23 cellular contexts compared by ENCODE assay signal in the genomic region with DNA sequence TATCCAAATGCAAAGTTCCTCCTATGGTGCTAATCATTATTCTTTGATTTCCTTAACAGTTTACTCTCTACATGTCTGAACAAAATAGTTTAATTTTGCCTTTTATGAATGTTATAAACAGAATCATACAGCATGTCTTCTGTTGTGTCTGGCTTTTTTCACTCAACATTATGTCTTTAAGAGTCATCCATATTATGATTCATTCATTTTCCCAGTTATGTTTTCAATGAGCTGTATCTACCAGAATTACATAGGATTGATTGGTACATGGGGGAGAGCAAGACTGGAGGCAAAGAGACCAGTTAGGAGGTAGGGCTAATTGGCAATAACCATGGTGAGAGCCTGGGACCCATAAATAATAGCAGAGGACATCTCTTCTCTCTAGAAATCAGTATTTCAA. TPM values are rescaled to one million over a fixed set of nuclear protein-coding genes. Genes with fewer than 3 reads are reported as not detected.
DNase-seq lines count a peak whose midpoint lies in the region; ATAC-seq and TF ChIP-seq lines count a peak whose summit lies in the region.
"Had no signal": no experiment of that assay in that cellular context is flagged by ENCODE, and none has a peak within 500 bp of the region (broad histone marks: within the 10 kb centered on the region; RNA-seq: fewer than 3 reads in every experiment).

No MANE protein-coding gene starts in this region.

- no peak overlapping the region for H3K4me3 ChIP-seq in BLaER1 treated with 17β-estradiol and CSF1 and Interleukin-3, amounts not matched to agents 10 nM and 100 nM
- no peak overlapping the region for H3K4me3 ChIP-seq in naive thymus-derived CD4-positive, alpha-beta T cell (ENCODE audit: low read length)
- no peak overlapping the region for H3K4me3 ChIP-seq in stomach
- H3K4me3 ChIP-seq: mucosa of descending colon, suprapubic skin, vagina had no signal

- POLR2A ChIA-PET in naive thymus-derived CD4-positive, alpha-beta T cell (lab: Charles Lee) = no interaction called here

- peak overlapping the region in 2 of 11 experiments; percentile 32 to 59; a peak in 3 of 22 replicates for H3K9ac ChIP-seq in BLaER1 treated with 17β-estradiol and CSF1 and Interleukin-3, amounts not matched to agents 10 nM and 100 nM

- H3K4me1 Mint-ChIP-seq in chondrocyte (ENCODE audit: low read depth) (peaks cover 46% of the 10 kb centered on the region), natural killer cell (peaks cover 17 to 20% of the 10 kb centered on the region in 2 donors)
- peaks cover 0 to 12% (median 4%) of the 10 kb centered on the region in 7 donors for H3K4me1 Mint-ChIP-seq in naive thymus-derived CD4-positive, alpha-beta T cell
- H3K4me1 Mint-ChIP-seq: IgD-negative memory B cell had no signal

- peak overlapping the region in 6 of 11 experiments; percentile 30 to 90 (median 68); a peak in 11 of 22 replicates for H3K4me2 ChIP-seq in BLaER1 treated with 17β-estradiol and CSF1 and Interleukin-3, amounts not matched to agents 10 nM and 100 nM

- H3K36me3 Mint-ChIP-seq in chondrocyte (ENCODE audit: low read depth) (no peaks in the 10 kb centered on the region), natural killer cell (no peaks in the 10 kb centered on the region)
- peaks cover 0 to 6% (median 0%) of the 10 kb centered on the region in 5 donors for H3K36me3 Mint-ChIP-seq in naive thymus-derived CD4-positive, alpha-beta T cell

- H4K20me1 ChIP-seq in BLaER1 treated with 17β-estradiol and CSF1 and Interleukin-3, amounts not matched to agents 10 nM and 100 nM = no peaks in the 10 kb centered on the region

- no peaks in the 10 kb centered on the region for H3K36me3 ChIP-seq in BLaER1 treated with 17β-estradiol and CSF1 and Interleukin-3, amounts not matched to agents 10 nM and 100 nM
- H3K36me3 ChIP-seq in naive thymus-derived CD4-positive, alpha-beta T cell (ENCODE audit: control insufficient read depth in 2 of 3, insufficient read depth in 3 of 3, low read length in 3 of 3) = no peaks in the 10 kb centered on the region
- no peaks in the 10 kb centered on the region for H3K36me3 ChIP-seq in stomach
- H3K36me3 ChIP-seq: suprapubic skin, vagina had no signal

- peak overlapping the region; percentile 91 for H3K27ac Mint-ChIP-seq in chondrocyte (ENCODE audit: unreplicated experiment)
- peak overlapping the region in 1 of 9 donors; percentile 28 for H3K27ac Mint-ChIP-seq in naive thymus-derived CD4-positive, alpha-beta T cell
- H3K27ac Mint-ChIP-seq in natural killer cell = no peak overlapping the region
- H3K27ac Mint-ChIP-seq: activated CD4-positive, alpha-beta T cell treated with anti-CD3 and anti-CD28 coated beads, Interleukin-2, amount 10 ng/mL, durations not matched to agents 7 days and 5 days; CD4-positive, alpha-beta T cell; IgD-negative memory B cell; T-helper 1 cell treated with Interleukin-12 subunit alpha and Interleukin-12 subunit beta and Interleukin-4 antibody, amounts not matched to agents 30 μg/mL and 1 μg/mL, for 36 hours had no signal

- intact Hi-C loops in naive thymus-derived CD4-positive, alpha-beta T cell (cut with micrococcal nuclease) = no loop called here
- intact Hi-C loops in stomach (cut with DNase I; ENCODE audit: low total_unique reads) (no loop called here), natural killer cell (cut with micrococcal nuclease) (no loop called here)

- no peak overlapping the region for H3K4me3 Mint-ChIP-seq in chondrocyte (ENCODE audit: unreplicated experiment)
- no peak overlapping the region for H3K4me3 Mint-ChIP-seq in naive thymus-derived CD4-positive, alpha-beta T cell
- no peak overlapping the region for H3K4me3 Mint-ChIP-seq in natural killer cell
- H3K4me3 Mint-ChIP-seq: activated CD4-positive, alpha-beta T cell treated with anti-CD3 and anti-CD28 coated beads, Interleukin-2, amount 10 ng/mL, durations not matched to agents 7 days and 5 days; CD4-positive, alpha-beta T cell; IgD-negative memory B cell; T-helper 1 cell treated with Interleukin-12 subunit alpha and Interleukin-12 subunit beta and Interleukin-4 antibody, amounts not matched to agents 30 μg/mL and 1 μg/mL, for 36 hours had no signal

- H3K27me3 Mint-ChIP-seq in chondrocyte (ENCODE audit: low read depth) (no peaks in the 10 kb centered on the region), natural killer cell (ENCODE audit: low read depth in 2 of 2) (no peaks in the 10 kb centered on the region)
- H3K27me3 Mint-ChIP-seq in naive thymus-derived CD4-positive, alpha-beta T cell = peaks cover 0 to 5% (median 0%) of the 10 kb centered on the region in 5 donors
- H3K27me3 Mint-ChIP-seq: activated CD4-positive, alpha-beta T cell treated with anti-CD3 and anti-CD28 coated beads, Interleukin-2, amount 10 ng/mL, durations not matched to agents 7 days and 5 days; CD4-positive, alpha-beta T cell; IgD-negative memory B cell had no signal

- CTCF ChIA-PET in naive thymus-derived CD4-positive, alpha-beta T cell (lab: Charles Lee) = no interaction called here

- H3K9me3 Mint-ChIP-seq in chondrocyte (ENCODE audit: low read depth) (no peaks in the 10 kb centered on the region), natural killer cell (no peaks in the 10 kb centered on the region)
- peaks cover 0 to 7% (median 0%) of the 10 kb centered on the region in 11 donors for H3K9me3 Mint-ChIP-seq in naive thymus-derived CD4-positive, alpha-beta T cell
- H3K9me3 Mint-ChIP-seq: CD4-positive, alpha-beta T cell had no signal

- peak overlapping the region in 5 of 11 experiments; percentile 49 to 75 (median 63); a peak in 8 of 22 replicates for H3K27ac ChIP-seq in BLaER1 treated with 17β-estradiol and CSF1 and Interleukin-3, amounts not matched to agents 10 nM and 100 nM
- no peak overlapping the region for H3K27ac ChIP-seq in naive thymus-derived CD4-positive, alpha-beta T cell (ENCODE audit: low read depth, low read length)
- no peak overlapping the region for H3K27ac ChIP-seq in stomach
- H3K27ac ChIP-seq: suprapubic skin, vagina had no signal

- ATAC-seq in omental fat pad (ENCODE audit: low FRiP score) (peak; percentile 54), natural killer cell (no peak)
- no peak for ATAC-seq in naive thymus-derived CD4-positive, alpha-beta T cell
- ATAC-seq: left ventricle myocardium superior, mucosa of descending colon had no signal

- DNase-seq in NCI-H69 (lab: John Stamatoyannopoulos, UW) (peak; percentile 27), chondrocyte (ENCODE audit: low spot score) (no peak), omental fat pad (ENCODE audit: low spot score) (no peak), retina (no peak), stomach (no peak), natural killer cell (no peak)
- DNase-seq in naive thymus-derived CD4-positive, alpha-beta T cell = no peak
- DNase-seq: activated CD4-positive, alpha-beta T cell treated with anti-CD3 and anti-CD28 coated beads, Interleukin-2, amount 10 ng/mL, durations not matched to agents 7 days and 5 days; activated effector memory CD4-positive, alpha-beta T cell treated with Interleukin-2 at 50 U/mL for 16 hours; CD4-positive, alpha-beta T cell; DMS153; left ventricle myocardium superior; mucosa of descending colon; NCI-H1436 treated with DMSO at 0.1 percent for 48 hours; NCI-H2171 treated with DMSO at 0.1 percent for 48 hours; NCI-H774; SHP77 treated with DMSO at 0.1 percent for 48 hours; stimulated activated CD4-positive, alpha-beta T cell treated with anti-CD3 and anti-CD28 coated beads, Interleukin-15, amount 100 ng/mL, for 24 hours had no signal

- peaks cover 0 to 84% (median 18%) of the 10 kb centered on the region in 10 experiments; a peak in 13 of 20 replicates for H3K4me1 ChIP-seq in BLaER1 treated with 17β-estradiol and CSF1 and Interleukin-3, amounts not matched to agents 10 nM and 100 nM
- peaks cover 0 to 3% of the 10 kb centered on the region in 2 donors for H3K4me1 ChIP-seq in naive thymus-derived CD4-positive, alpha-beta T cell (ENCODE audit: control insufficient read depth in 2 of 2, insufficient read depth in 2 of 2, low read length in 2 of 2)
- peaks cover 0 to 4% (median 0%) of the 10 kb centered on the region in 4 donors for H3K4me1 ChIP-seq in stomach
- H3K4me1 ChIP-seq: suprapubic skin, vagina had no signal

- TF ChIP-seq POLR2A in stomach (IDR thresholded peaks at IDR 0.05) = no peak

- TF ChIP-seq CTCF in chondrocyte (IDR thresholded peaks at IDR 0.05) (no peak), omental fat pad (IDR thresholded peaks at IDR 0.05) (no peak), stomach (IDR thresholded peaks at IDR 0.05) (no peak), natural killer cell (IDR thresholded peaks at IDR 0.05) (no peak)

- H3K27me3 ChIP-seq in BLaER1 treated with 17β-estradiol and CSF1 and Interleukin-3, amounts not matched to agents 10 nM and 100 nM = no peaks in the 10 kb centered on the region
- no peaks in the 10 kb centered on the region for H3K27me3 ChIP-seq in naive thymus-derived CD4-positive, alpha-beta T cell (ENCODE audit: control insufficient read depth in 2 of 2, insufficient read depth in 2 of 2, low read length in 2 of 2)
- H3K27me3 ChIP-seq in stomach = no peaks in the 10 kb centered on the region
- H3K27me3 ChIP-seq: suprapubic skin, vagina had no signal

- peaks cover 0 to 14% (median 0%) of the 10 kb centered on the region in 11 experiments; a peak in 5 of 22 replicates for H3K9me3 ChIP-seq in BLaER1 treated with 17β-estradiol and CSF1 and Interleukin-3, amounts not matched to agents 10 nM and 100 nM (replicated peaks in 1 of 11)
- no peaks in the 10 kb centered on the region for H3K9me3 ChIP-seq in naive thymus-derived CD4-positive, alpha-beta T cell (ENCODE audit: control insufficient read depth in 2 of 3, low read length in 3 of 3)
- H3K9me3 ChIP-seq in stomach = no peaks in the 10 kb centered on the region
- H3K9me3 ChIP-seq: mucosa of descending colon, suprapubic skin, vagina had no signal

- no peak for TF ChIP-seq EP300 in stomach (IDR thresholded peaks at IDR 0.05)

RNA-seq across cellular contexts. Expression of gene RAP2B, which starts 16.6 kb away (rescaled TPM):
- 10.6 to 12.3 TPM (median 11.0 TPM) in 3 replicates for total RNA-seq in chondrocyte
- total RNA-seq in omental fat pad = 10 to 100 TPM; 14.7 to 28.1 (median 20.8) TPM
- 10 to 100 TPM; 16.8 to 30.3 (median 27.4) TPM for total RNA-seq in naive thymus-derived CD4-positive, alpha-beta T cell
- 10 to 100 TPM; 10.6 to 11.0 TPM for polyA plus RNA-seq in naive thymus-derived CD4-positive, alpha-beta T cell
- total RNA-seq in stomach = 10 to 100 TPM in 4 of 5 donors, 1 to 10 TPM in 1; 1.2 to 30.7 (median 22.2) TPM
- 1 to 10 TPM; 4.7 to 9.9 (median 4.9) TPM for polyA plus RNA-seq in stomach
- total RNA-seq in natural killer cell = 10 to 100 TPM; 34.8 to 41.7 (median 38.1) TPM
